ENCODE assay signal across 15 cellular contexts in genomic region chr11:44624761-44625221, GRCh38.
DNase-seq lines count a peak whose midpoint lies in the region; ATAC-seq and TF ChIP-seq lines count a peak whose summit lies in the region.
"Had no signal": no experiment of that assay in that cellular context is flagged by ENCODE, and none has a peak within 500 bp of the region (broad histone marks: within the 10 kb centered on the region; RNA-seq: fewer than 3 reads in every experiment).

No MANE protein-coding gene starts in this region.

- peaks cover 3% of the 10 kb centered on the region for H3K9me3 Mint-ChIP-seq in activated T-cell treated with anti-CD3 and anti-CD28 coated beads, Interleukin-2, amount 50 U/mL, for 24 hours
- H3K9me3 Mint-ChIP-seq in memory B cell = peaks cover 3% of the 10 kb centered on the region
- H3K9me3 Mint-ChIP-seq in stimulated activated naive CD8-positive, alpha-beta T cell treated with anti-CD3 and anti-CD28 coated beads, Interleukin-15, amount 100 ng/mL, for 72 hours = peaks cover 9 to 12% of the 10 kb centered on the region in 2 donors

- TF ChIP-seq CTCF in WERI-Rb-1 (IDR thresholded peaks at IDR 0.05; ENCODE audit: low read depth, low read length) = no peak

- H3K36me3 ChIP-seq in WERI-Rb-1 = no peaks in the 10 kb centered on the region

- H3K4me1 Mint-ChIP-seq in activated T-cell treated with anti-CD3 and anti-CD28 coated beads, Interleukin-2, amount 50 U/mL, for 24 hours (ENCODE audit: low read depth) = peaks cover 33% of the 10 kb centered on the region
- peaks cover 55% of the 10 kb centered on the region for H3K4me1 Mint-ChIP-seq in memory B cell
- peaks cover 51% of the 10 kb centered on the region for H3K4me1 Mint-ChIP-seq in stimulated activated naive CD8-positive, alpha-beta T cell treated with anti-CD3 and anti-CD28 coated beads, Interleukin-15, amount 100 ng/mL, for 72 hours

- H3K4me3 ChIP-seq in WERI-Rb-1 (ENCODE audit: low read depth, low read length) = no peak overlapping the region

- peaks cover 29% of the 10 kb centered on the region for H3K36me3 Mint-ChIP-seq in activated T-cell treated with anti-CD3 and anti-CD28 coated beads, Interleukin-2, amount 50 U/mL, for 24 hours (ENCODE audit: low read depth)
- peaks cover 18% of the 10 kb centered on the region for H3K36me3 Mint-ChIP-seq in memory B cell

- no peaks in the 10 kb centered on the region for H3K27me3 Mint-ChIP-seq in activated T-cell treated with anti-CD3 and anti-CD28 coated beads, Interleukin-2, amount 50 U/mL, for 24 hours
- H3K27me3 Mint-ChIP-seq in memory B cell = peaks cover 2% of the 10 kb centered on the region
- no peaks in the 10 kb centered on the region for H3K27me3 Mint-ChIP-seq in stimulated activated naive CD8-positive, alpha-beta T cell treated with anti-CD3 and anti-CD28 coated beads, Interleukin-15, amount 100 ng/mL, for 72 hours

- DNase-seq in activated T-cell treated with anti-CD3 and anti-CD28 coated beads, Interleukin-2, amount 50 U/mL, for 24 hours = peak; percentile 34
- DNase-seq in activated T-cell treated with anti-CD3 and anti-CD28 coated beads, Interleukin-2, amount 50 U/mL, for 1 hour = no peak
- DNase-seq in WERI-Rb-1 (peak; percentile 2), memory B cell (ENCODE audit: low spot score in 2 of 2) (no peak)
- DNase-seq in stimulated activated naive CD8-positive, alpha-beta T cell treated with anti-CD3 and anti-CD28 coated beads, Interleukin-15, amount 100 ng/mL, for 72 hours = no peak
- DNase-seq: caudate nucleus; glutamatergic neuron; NCI-H146; NCI-H526 treated with DMSO at 0.1 percent for 48 hours; Right ventricle myocardium superior; stimulated activated CD4-positive, alpha-beta T cell treated with anti-CD3 and anti-CD28 coated beads, Interleukin-15, amount 100 ng/mL, for 24 hours had no signal

- ATAC-seq in memory B cell (ENCODE audit: low read depth) (no peak), GM21825 (IDR thresholded peaks at IDR 0.05; ENCODE audit: unreplicated experiment) (no peak), GM21381 (IDR thresholded peaks at IDR 0.05; ENCODE audit: unreplicated experiment) (no peak), GM21423 (IDR thresholded peaks at IDR 0.05; ENCODE audit: unreplicated experiment) (no peak)
- ATAC-seq in stimulated activated naive CD8-positive, alpha-beta T cell treated with anti-CD3 and anti-CD28 coated beads, Interleukin-15, amount 100 ng/mL, for 72 hours = peak; percentile 35

- no peak overlapping the region for H3K27ac ChIP-seq in WERI-Rb-1
- H3K27ac ChIP-seq: KMS-11 had no signal

- peak overlapping the region; percentile 28 for H3K27ac Mint-ChIP-seq in activated T-cell treated with anti-CD3 and anti-CD28 coated beads, Interleukin-2, amount 50 U/mL, for 24 hours
- peak overlapping the region; percentile 91 for H3K27ac Mint-ChIP-seq in memory B cell
- no peak overlapping the region for H3K27ac Mint-ChIP-seq in stimulated activated naive CD8-positive, alpha-beta T cell treated with anti-CD3 and anti-CD28 coated beads, Interleukin-15, amount 100 ng/mL, for 72 hours

- no peaks in the 10 kb centered on the region for H3K27me3 ChIP-seq in WERI-Rb-1 (ENCODE audit: insufficient read depth, low read depth, severe bottlenecking)

- H3K4me3 Mint-ChIP-seq in activated T-cell treated with anti-CD3 and anti-CD28 coated beads, Interleukin-2, amount 50 U/mL, for 24 hours = no peak overlapping the region
- no peak overlapping the region for H3K4me3 Mint-ChIP-seq in memory B cell
- H3K4me3 Mint-ChIP-seq in stimulated activated naive CD8-positive, alpha-beta T cell treated with anti-CD3 and anti-CD28 coated beads, Interleukin-15, amount 100 ng/mL, for 72 hours = no peak overlapping the region

- H3K9me3 ChIP-seq in WERI-Rb-1 (ENCODE audit: severe bottlenecking) = no peaks in the 10 kb centered on the region

Comparison
In these comparisons a context has a peak if more than half of its experiments do, and no peak if none do; other contexts are left out.
1. DNase-seq: peak in activated T-cell treated with anti-CD3 and anti-CD28 coated beads, Interleukin-2, amount 50 U/mL, for 24 hours (single experiment) and WERI-Rb-1 (single experiment); none in activated T-cell treated with anti-CD3 and anti-CD28 coated beads, Interleukin-2, amount 50 U/mL, for 1 hour (single experiment), memory B cell (0 of 2) and stimulated activated naive CD8-positive, alpha-beta T cell treated with anti-CD3 and anti-CD28 coated beads, Interleukin-15, amount 100 ng/mL, for 72 hours (0 of 2).
2. H3K27ac Mint-ChIP-seq: peak in activated T-cell treated with anti-CD3 and anti-CD28 coated beads, Interleukin-2, amount 50 U/mL, for 24 hours (single experiment) and memory B cell (single experiment); none in stimulated activated naive CD8-positive, alpha-beta T cell treated with anti-CD3 and anti-CD28 coated beads, Interleukin-15, amount 100 ng/mL, for 72 hours (0 of 2).